In the genomic region with DNA sequence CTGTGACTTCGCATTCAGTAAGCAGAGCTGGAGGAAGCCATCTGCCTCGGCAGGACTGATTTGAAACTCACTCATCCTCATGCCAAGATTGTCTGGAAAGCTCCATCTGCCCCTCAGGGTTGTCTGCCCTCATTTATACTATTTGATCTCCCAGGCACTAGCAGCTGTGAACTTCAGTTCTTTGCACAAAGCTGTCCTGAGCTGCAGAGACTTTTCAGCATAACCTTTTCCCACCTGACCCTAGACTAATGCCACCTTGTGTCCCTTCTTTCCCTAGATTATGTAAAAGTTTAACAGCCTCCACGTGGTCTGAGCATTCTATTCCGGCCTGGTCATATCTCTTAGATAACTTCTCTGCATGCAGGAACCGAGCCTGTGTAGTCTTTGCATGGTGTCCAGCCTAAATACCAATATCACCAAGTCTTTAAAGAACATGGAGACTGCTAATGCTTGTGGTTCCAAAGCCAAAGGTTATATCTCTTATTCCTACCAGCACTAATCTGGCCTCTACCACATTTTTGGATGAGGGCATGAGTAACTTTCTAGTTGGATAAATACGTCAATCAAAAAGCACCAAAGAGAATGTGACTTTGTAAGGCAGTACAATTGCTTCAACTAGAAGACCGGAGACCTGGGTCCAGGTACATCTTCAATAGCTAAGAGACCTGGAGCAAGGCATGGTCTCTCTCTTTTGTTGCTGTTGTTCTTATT, we compare ENCODE assay signal across 19 cellular contexts. TPM values are rescaled to one million over a fixed set of nuclear protein-coding genes. Genes with fewer than 3 reads are reported as not detected.
DNase-seq lines count a peak whose midpoint lies in the region; ATAC-seq and TF ChIP-seq lines count a peak whose summit lies in the region.
"Had no signal": no experiment of that assay in that cellular context is flagged by ENCODE, and none has a peak within 500 bp of the region (broad histone marks: within the 10 kb centered on the region; RNA-seq: fewer than 3 reads in every experiment).

No MANE protein-coding gene starts in this region.

- H3K9me3 Mint-ChIP-seq in activated T-cell treated with anti-CD3 and anti-CD28 coated beads, Interleukin-2, amount 50 U/mL, for 24 hours: no peaks in the 10 kb centered on the region
- H3K9me3 Mint-ChIP-seq in activated T-helper 17 cell treated with anti-CD3 and anti-CD28 coated beads, Interleukin-2, amount 50 U/mL, for 72 hours: no peaks in the 10 kb centered on the region
- no peaks in the 10 kb centered on the region for H3K9me3 Mint-ChIP-seq in activated CD8-positive, alpha-beta memory T cell treated with anti-CD3 and anti-CD28 coated beads, Interleukin-2, amount 10 ng/mL, durations not matched to agents 7 days and 5 days (ENCODE audit: low read depth)
- H3K9me3 Mint-ChIP-seq: mesothelial cell of epicardium; stimulated activated naive CD8-positive, alpha-beta T cell treated with anti-CD3 and anti-CD28 coated beads, Interleukin-15, Interleukin-2, amounts not matched to agents 100 ng/mL and 50 ng/mL, for 24 hours had no signal

- no peak for TF ChIP-seq CTCF in osteoblast (IDR thresholded peaks at IDR 0.05; ENCODE audit: extremely low read depth, low read depth, low read length)

- H3K4me2 ChIP-seq in Karpas-422 (ENCODE audit: low read depth, low read length, poor library complexity, severe bottlenecking): peak overlapping the region; percentile 11
- H3K4me2 ChIP-seq in osteoblast (ENCODE audit: insufficient read depth, low read length): no peak overlapping the region

- peak overlapping the region; percentile 14 for H3K27ac Mint-ChIP-seq in activated T-cell treated with anti-CD3 and anti-CD28 coated beads, Interleukin-2, amount 50 U/mL, for 24 hours
- peak overlapping the region; percentile 50 for H3K27ac Mint-ChIP-seq in activated T-helper 17 cell treated with anti-CD3 and anti-CD28 coated beads, Interleukin-2, amount 50 U/mL, for 72 hours
- no peak overlapping the region for H3K27ac Mint-ChIP-seq in activated CD8-positive, alpha-beta memory T cell treated with anti-CD3 and anti-CD28 coated beads, Interleukin-2, amount 10 ng/mL, durations not matched to agents 7 days and 5 days
- H3K27ac Mint-ChIP-seq: mesothelial cell of epicardium; stimulated activated naive CD8-positive, alpha-beta T cell treated with anti-CD3 and anti-CD28 coated beads, Interleukin-15, Interleukin-2, amounts not matched to agents 100 ng/mL and 50 ng/mL, for 24 hours had no signal

- peak overlapping the region; percentile 95 for H3K27ac ChIP-seq in Karpas-422 (ENCODE audit: low read length)
- H3K27ac ChIP-seq in osteoblast (ENCODE audit: low read depth, low read length): no peak overlapping the region
- H3K27ac ChIP-seq: C4-2B, foreskin keratinocyte had no signal

- peaks cover 68% of the 10 kb centered on the region for H3K4me1 Mint-ChIP-seq in activated T-cell treated with anti-CD3 and anti-CD28 coated beads, Interleukin-2, amount 50 U/mL, for 24 hours (ENCODE audit: low read depth)
- peaks cover 38% of the 10 kb centered on the region for H3K4me1 Mint-ChIP-seq in activated T-helper 17 cell treated with anti-CD3 and anti-CD28 coated beads, Interleukin-2, amount 50 U/mL, for 72 hours
- H3K4me1 Mint-ChIP-seq in activated CD8-positive, alpha-beta memory T cell treated with anti-CD3 and anti-CD28 coated beads, Interleukin-2, amount 10 ng/mL, durations not matched to agents 7 days and 5 days: peaks cover 55% of the 10 kb centered on the region

- no peaks in the 10 kb centered on the region for H3K27me3 Mint-ChIP-seq in activated T-cell treated with anti-CD3 and anti-CD28 coated beads, Interleukin-2, amount 50 U/mL, for 24 hours
- no peaks in the 10 kb centered on the region for H3K27me3 Mint-ChIP-seq in activated T-helper 17 cell treated with anti-CD3 and anti-CD28 coated beads, Interleukin-2, amount 50 U/mL, for 72 hours
- H3K27me3 Mint-ChIP-seq in activated CD8-positive, alpha-beta memory T cell treated with anti-CD3 and anti-CD28 coated beads, Interleukin-2, amount 10 ng/mL, durations not matched to agents 7 days and 5 days: no peaks in the 10 kb centered on the region
- H3K27me3 Mint-ChIP-seq: stimulated activated naive CD8-positive, alpha-beta T cell treated with anti-CD3 and anti-CD28 coated beads, Interleukin-15, Interleukin-2, amounts not matched to agents 100 ng/mL and 50 ng/mL, for 24 hours had no signal

- H3K4me1 ChIP-seq in Karpas-422 (ENCODE audit: low read length): peaks cover 94% of the 10 kb centered on the region
- H3K4me1 ChIP-seq in osteoblast (ENCODE audit: insufficient read depth, low read length): peaks cover 12% of the 10 kb centered on the region

- no peak for DNase-seq in activated T-cell treated with anti-CD3 and anti-CD28 coated beads, Interleukin-2, amount 50 U/mL, for 24 hours
- DNase-seq in activated T-cell treated with anti-CD3 and anti-CD28 coated beads for 4 hours: no peak
- DNase-seq in Karpas-422: no peak
- DNase-seq in osteoblast (ENCODE audit: insufficient read length, low spot score, missing footprints): peak; percentile 4
- DNase-seq in activated CD8-positive, alpha-beta memory T cell treated with anti-CD3 and anti-CD28 coated beads, Interleukin-2, amount 10 ng/mL, durations not matched to agents 7 days and 5 days: no peak
- DNase-seq in SIG-M5 (lab: John Stamatoyannopoulos, UW): no peak
- no peak for DNase-seq in germinal center (ENCODE audit: low spot score)
- DNase-seq: activated naive CD4-positive, alpha-beta T cell treated with Interleukin-2 at 50 U/mL for 16 hours; dermis blood vessel endothelial cell; DMS79; foreskin keratinocyte; NCI-H2029; NCI-H510A; right cardiac atrium; SHP77 treated with DMSO at 0.1 percent for 48 hours had no signal

- no peak overlapping the region for H3K4me3 Mint-ChIP-seq in activated T-cell treated with anti-CD3 and anti-CD28 coated beads, Interleukin-2, amount 50 U/mL, for 24 hours
- H3K4me3 Mint-ChIP-seq in activated T-helper 17 cell treated with anti-CD3 and anti-CD28 coated beads, Interleukin-2, amount 50 U/mL, for 72 hours: peak overlapping the region; percentile 17
- H3K4me3 Mint-ChIP-seq in activated CD8-positive, alpha-beta memory T cell treated with anti-CD3 and anti-CD28 coated beads, Interleukin-2, amount 10 ng/mL, durations not matched to agents 7 days and 5 days: no peak overlapping the region
- H3K4me3 Mint-ChIP-seq: mesothelial cell of epicardium had no signal

- H3K9me2 ChIP-seq in Karpas-422 (replicated peaks; ENCODE audit: insufficient read depth, low read length): no peaks in the 10 kb centered on the region

- H3K9ac ChIP-seq in Karpas-422 (ENCODE audit: low read length): peak overlapping the region; percentile 76

- peaks cover 98% of the 10 kb centered on the region for H3K36me3 Mint-ChIP-seq in activated T-cell treated with anti-CD3 and anti-CD28 coated beads, Interleukin-2, amount 50 U/mL, for 24 hours (ENCODE audit: low read depth)
- peaks cover 100% of the 10 kb centered on the region for H3K36me3 Mint-ChIP-seq in activated T-helper 17 cell treated with anti-CD3 and anti-CD28 coated beads, Interleukin-2, amount 50 U/mL, for 72 hours (ENCODE audit: low read depth)
- H3K36me3 Mint-ChIP-seq in activated CD8-positive, alpha-beta memory T cell treated with anti-CD3 and anti-CD28 coated beads, Interleukin-2, amount 10 ng/mL, durations not matched to agents 7 days and 5 days: peaks cover 43% of the 10 kb centered on the region

- H3K9me3 ChIP-seq in Karpas-422 (ENCODE audit: low read length): no peaks in the 10 kb centered on the region
- H3K9me3 ChIP-seq in osteoblast (ENCODE audit: low read depth, low read length): no peaks in the 10 kb centered on the region

- ATAC-seq in activated T-helper 17 cell treated with anti-CD3 and anti-CD28 coated beads, Interleukin-2, amount 50 U/mL, for 72 hours (replicated peaks): no peak
- ATAC-seq in activated CD8-positive, alpha-beta memory T cell treated with anti-CD3 and anti-CD28 coated beads, Interleukin-2, amount 10 ng/mL, durations not matched to agents 7 days and 5 days: no peak
- ATAC-seq: foreskin keratinocyte, right cardiac atrium had no signal

- H3K36me3 ChIP-seq in Karpas-422 (ENCODE audit: insufficient read depth, low read length): peaks cover 3% of the 10 kb centered on the region; the same call in 1 of the 2 replicates
- peaks cover 84% of the 10 kb centered on the region for H3K36me3 ChIP-seq in osteoblast (ENCODE audit: insufficient read depth, low read length)

- no peak overlapping the region for H3K4me3 ChIP-seq in Karpas-422 (ENCODE audit: low read length)
- no peak overlapping the region for H3K4me3 ChIP-seq in osteoblast (ENCODE audit: insufficient read depth, low read length)

- H3K27me3 ChIP-seq in Karpas-422 (ENCODE audit: low read length) (no peaks in the 10 kb centered on the region), osteoblast (ENCODE audit: insufficient read depth, low read length) (no peaks in the 10 kb centered on the region)
- H3K27me3 ChIP-seq: foreskin keratinocyte had no signal

- H4K20me1 ChIP-seq in Karpas-422 (ENCODE audit: insufficient read depth, low read depth, low read length) (no peaks in the 10 kb centered on the region), osteoblast (ENCODE audit: insufficient read depth, low read length) (peaks cover 26% of the 10 kb centered on the region)

- CTCF ChIA-PET in activated CD8-positive, alpha-beta memory T cell treated with anti-CD3 and anti-CD28 coated beads, Interleukin-2, amount 10 ng/mL, durations not matched to agents 7 days and 5 days (lab: Charles Lee): interaction anchor here (1.0 to 31.0 kb wide), 6 partner anchors 9 to 218 kb away, joined by 3 to 967 read pairs (median 4); a partner anchor contains a TSS

- H3K79me2 ChIP-seq in Karpas-422 (ENCODE audit: low read length) (no peaks in the 10 kb centered on the region), osteoblast (ENCODE audit: insufficient read depth, low read length) (peaks cover 10% of the 10 kb centered on the region)

- H2AFZ ChIP-seq in Karpas-422 (ENCODE audit: low read length) (peak overlapping the region; percentile 51; the same call in 1 of the 2 replicates), osteoblast (ENCODE audit: low read length) (no peak overlapping the region)

RNA-seq across cellular contexts. Expression of a gene that starts 29.1 kb away (rescaled TPM):
- 62.3 and 160 TPM in 2 replicates for total RNA-seq in Karpas-422 (2014; rRNA removed; shearing (Covaris generic); ENCODE audit: low replicate concordance)
- total RNA-seq in activated T-helper 17 cell treated with anti-CD3 and anti-CD28 coated beads, Interleukin-2, amount 50 U/mL, for 72 hours: 100 to 1,000 TPM; 133 to 305 TPM
- 35.5 and 38.6 TPM in 2 replicates for total RNA-seq in osteoblast
- total RNA-seq in activated CD8-positive, alpha-beta memory T cell treated with anti-CD3 and anti-CD28 coated beads, Interleukin-2, amount 10 ng/mL, durations not matched to agents 7 days and 5 days: 100 to 1,000 TPM; 118 to 127 TPM

RNA-seq across cellular contexts. Expression of a gene that starts 41.2 kb away (rescaled TPM):
- total RNA-seq in Karpas-422 (2014; rRNA removed; shearing (Covaris generic); ENCODE audit: low replicate concordance): 110 and 142 TPM in 2 replicates
- 100 to 1,000 TPM; 124 to 255 TPM for total RNA-seq in activated T-helper 17 cell treated with anti-CD3 and anti-CD28 coated beads, Interleukin-2, amount 50 U/mL, for 72 hours
- total RNA-seq in osteoblast: 22.8 and 23.6 TPM in 2 replicates
- total RNA-seq in activated CD8-positive, alpha-beta memory T cell treated with anti-CD3 and anti-CD28 coated beads, Interleukin-2, amount 10 ng/mL, durations not matched to agents 7 days and 5 days: 100 to 1,000 TPM; 112 to 116 TPM
